In the genomic region with DNA sequence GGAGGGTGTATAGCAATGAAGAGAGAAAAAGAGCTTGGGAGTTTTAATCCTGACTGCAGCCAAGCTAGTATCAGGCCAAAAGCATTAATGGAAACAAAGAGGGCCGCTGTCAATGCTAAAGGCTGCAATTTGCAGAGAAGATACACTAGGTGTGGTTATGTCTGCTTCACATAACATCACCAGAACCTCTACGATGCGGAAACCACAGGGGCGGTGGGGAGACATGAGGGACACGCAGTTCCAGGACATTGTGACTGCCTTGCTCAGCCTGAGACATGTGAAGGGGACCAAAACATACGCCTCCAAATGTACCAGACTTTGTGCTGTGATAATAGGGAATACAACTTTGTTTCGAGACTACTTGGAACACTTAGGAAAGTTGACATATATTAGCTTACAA, we compare ENCODE assay signal across 18 cellular contexts.
DNase-seq lines count a peak whose midpoint lies in the region; ATAC-seq, FAIRE-seq and TF ChIP-seq lines count a peak whose summit lies in the region.
"Had no signal": no experiment of that assay in that cellular context is flagged by ENCODE, and none has a peak within 500 bp of the region (broad histone marks: within the 10 kb centered on the region; RNA-seq: fewer than 3 reads in every experiment).

No MANE protein-coding gene starts in this region.

- H3K4me1 Mint-ChIP-seq in activated CD8-positive, alpha-beta T cell treated with anti-CD3 and anti-CD28 coated beads, Interleukin-2, amount 10 ng/mL, durations not matched to agents 7 days and 5 days (ENCODE audit: low read depth), result peaks cover 33% of the 10 kb centered on the region

- no peak overlapping the region for H2BK5ac ChIP-seq in H1 (ENCODE audit: low read depth, low read length)

- H4K5ac ChIP-seq in H1 (ENCODE audit: insufficient read length, low read depth, low read length), result no peak overlapping the region

- peak; percentile 75 for DNase-seq in activated CD8-positive, alpha-beta T cell treated with anti-CD3 and anti-CD28 coated beads, Interleukin-2, amount 10 ng/mL, durations not matched to agents 7 days and 5 days
- DNase-seq in H1 (ENCODE audit: low read depth in 1 of 2, low spot score in 2 of 2) (no peak), stomach (no peak), RPMI8226 (no peak)
- peak; percentile 17 to 37 for DNase-seq in stimulated activated CD8-positive, alpha-beta memory T cell treated with anti-CD3 and anti-CD28 coated beads, Interleukin-2, amount 100 ng/mL, for 1 hour (ENCODE audit: low read depth in 2 of 2)
- no peak for DNase-seq in stimulated activated CD4-positive, alpha-beta T cell treated with anti-CD3 and anti-CD28 coated beads, Interleukin-4, amount 100 ng/mL, for 24 hours
- DNase-seq: activated CD4-positive, CD25-positive, alpha-beta regulatory T cell; aorta; Caco-2; H7; islet precursor cell; mammary epithelial cell; NCI-H1436 treated with DMSO at 0.1 percent for 48 hours; NCI-H774; nephron progenitor cell; OCI-M1 had no signal

- TF ChIP-seq POLR2A in H1 (IDR thresholded peaks at IDR 0.05; ENCODE audit: control extremely low read depth in 1 of 2, low read depth in 2 of 2, low read length in 2 of 2) (no peak), stomach (IDR thresholded peaks at IDR 0.05) (no peak)

- H3K4me1 ChIP-seq in H1 (replicated peaks in 1 of 4; ENCODE audit: control insufficient read depth in 3 of 4, insufficient read depth in 4 of 4, low read length in 3 of 4), result no peaks in the 10 kb centered on the region
- H3K4me1 ChIP-seq in stomach, result no peaks in the 10 kb centered on the region
- H3K4me1 ChIP-seq: Caco-2 had no signal

- H3K18ac ChIP-seq in H1 (ENCODE audit: extremely low read depth, low read length), result no peak overlapping the region

- no peaks in the 10 kb centered on the region for H3K27me3 ChIP-seq in H1 (replicated peaks in 1 of 4; ENCODE audit: control insufficient read depth in 3 of 4, extremely low read depth in 1 of 4, insufficient read depth in 3 of 4, low read length in 3 of 4)
- H3K27me3 ChIP-seq in stomach, result peaks cover 0 to 15% (median 0%) of the 10 kb centered on the region in 3 donors
- H3K27me3 ChIP-seq: SJSA1 had no signal

- H2AK5ac ChIP-seq in H1 (ENCODE audit: low read depth, low read length), result no peak overlapping the region

- TF ChIP-seq CTCF in H1 (IDR thresholded peaks at IDR 0.05; ENCODE audit: control extremely low read depth in 1 of 3, insufficient read depth in 1 of 3, low read depth in 1 of 3, low read length in 3 of 3) (no peak), stomach (IDR thresholded peaks at IDR 0.05) (no peak)

- no peak overlapping the region for H4K8ac ChIP-seq in H1 (ENCODE audit: extremely low read depth, insufficient read depth, low read length)

- H2BK20ac ChIP-seq in H1 (ENCODE audit: low read length), result no peak overlapping the region

- ATAC-seq in activated CD8-positive, alpha-beta T cell treated with anti-CD3 and anti-CD28 coated beads, Interleukin-2, amount 10 ng/mL, durations not matched to agents 7 days and 5 days, result peak; percentile 85

- no peaks in the 10 kb centered on the region for H3K36me3 Mint-ChIP-seq in activated CD8-positive, alpha-beta T cell treated with anti-CD3 and anti-CD28 coated beads, Interleukin-2, amount 10 ng/mL, durations not matched to agents 7 days and 5 days (ENCODE audit: low read depth)

- CTCF ChIA-PET in activated CD8-positive, alpha-beta T cell treated with anti-CD3 and anti-CD28 coated beads, Interleukin-2, amount 10 ng/mL, durations not matched to agents 7 days and 5 days (lab: Charles Lee), result interaction anchor here (0.6 to 5.4 kb wide), 16 partner anchors 14 to 184 kb away, joined by 3 to 42 read pairs (median 6); no protein-coding TSS in a partner anchor
- CTCF ChIA-PET in H1 (lab: Charles Lee; ENCODE audit: partially characterized antibody), result interaction anchor here (0.6 to 2.6 kb wide), 15 partner anchors 10 to 128 kb away, joined by 3 to 18 read pairs (median 4); no protein-coding TSS in a partner anchor

- H2BK12ac ChIP-seq in H1 (ENCODE audit: low read depth, low read length), result no peak overlapping the region

- H3K9ac ChIP-seq in H1 (replicated peaks in 1 of 4; ENCODE audit: extremely low read depth in 1 of 4, low read depth in 3 of 4, low read length in 3 of 4), result no peak overlapping the region

- H3K23me2 ChIP-seq in H1 (ENCODE audit: low read depth, low read length), result no peaks in the 10 kb centered on the region

- H3K14ac ChIP-seq in H1 (ENCODE audit: insufficient read length), result no peak overlapping the region

- POLR2A ChIA-PET in activated CD8-positive, alpha-beta T cell treated with anti-CD3 and anti-CD28 coated beads, Interleukin-2, amount 10 ng/mL, durations not matched to agents 7 days and 5 days (lab: Charles Lee), result interaction anchor here (1.0 to 1.5 kb wide), 2 partner anchors 27 to 55 kb away, joined by 3 read pairs; no protein-coding TSS in a partner anchor
- POLR2A ChIA-PET in H1 (lab: Charles Lee; ENCODE audit: partially characterized antibody), result no interaction called here

- no peaks in the 10 kb centered on the region for H3K79me2 ChIP-seq in H1 (ENCODE audit: control insufficient read depth in 1 of 2, insufficient read depth in 2 of 2, low read length in 2 of 2)

- H3K4me3 Mint-ChIP-seq in activated CD8-positive, alpha-beta T cell treated with anti-CD3 and anti-CD28 coated beads, Interleukin-2, amount 10 ng/mL, durations not matched to agents 7 days and 5 days, result peak overlapping the region; percentile 38
- H3K4me3 Mint-ChIP-seq: nephron progenitor cell had no signal

- no peaks in the 10 kb centered on the region for H3K79me1 ChIP-seq in H1 (ENCODE audit: low read depth, low read length)

- no peak overlapping the region for H2AFZ ChIP-seq in H1 (ENCODE audit: low read length)

- H3K36me3 ChIP-seq in KOPT-K1 (ENCODE audit: insufficient read depth, low read length) (no peaks in the 10 kb centered on the region; the same call in 1 of the 2 replicates), H1 (ENCODE audit: control insufficient read depth in 2 of 4, insufficient read depth in 4 of 4, low read length in 3 of 4) (no peaks in the 10 kb centered on the region), stomach (no peaks in the 10 kb centered on the region)
- H3K36me3 ChIP-seq: SJSA1 had no signal

- H2BK15ac ChIP-seq in H1 (ENCODE audit: low read length), result no peak overlapping the region

- peaks cover 0 to 2% of the 10 kb centered on the region in 2 experiments for H4K20me1 ChIP-seq in H1 (replicated peaks in 1 of 2; ENCODE audit: control insufficient read depth in 1 of 2, insufficient read depth in 2 of 2, low read length in 2 of 2)

- peak; percentile 19 for FAIRE-seq in H1 (lab: Jason Lieb, UNC)

- no peak overlapping the region for H3K4ac ChIP-seq in H1 (replicated peaks; ENCODE audit: insufficient read length, low read depth, low read length)

- H3K4me3 ChIP-seq in H1 (ENCODE audit: extremely low read depth in 1 of 4, insufficient read depth in 2 of 4, low read depth in 3 of 4, low read length in 4 of 4) (no peak overlapping the region), stomach (no peak overlapping the region)
- H3K4me3 ChIP-seq: SJSA1 had no signal

- WGBS in H1 (ENCODE audit: extremely low coverage in 1 of 2, insufficient coverage in 1 of 2, insufficient read length in 1 of 2, insufficient replicate concordance in 2 of 2, low coverage in 1 of 2, low lambda C conversion rate in 2 of 2, missing lambda C conversion rate in 1 of 2), 2 experiments, result 81% methylated on average over 7 of the region's 7 CpGs; no CpG with 5 or more reads in 1 of the 2 experiments
- 75 to 89% (median 82%) methylated on average over 7 of the region's 7 CpGs for WGBS in stomach, 5 donors

- no peak overlapping the region for H2BK120ac ChIP-seq in H1 (replicated peaks; ENCODE audit: low read depth, low read length)

- TF ChIP-seq EP300 in H1 (IDR thresholded peaks at IDR 0.05; ENCODE audit: borderline replicate concordance in 1 of 2, low read depth in 2 of 2, low read length in 2 of 2) (no peak), stomach (IDR thresholded peaks at IDR 0.05) (no peak)

- no peak overlapping the region for H3K4me2 ChIP-seq in H1 (ENCODE audit: insufficient read depth in 1 of 2, low read depth in 2 of 2, low read length in 2 of 2)

- no peak overlapping the region for H3K56ac ChIP-seq in H1 (replicated peaks; ENCODE audit: insufficient read length, low read depth, low read length)

- TF ChIP-seq RAD21 in H1 (IDR thresholded peaks at IDR 0.05 in 1 of 2, conservative IDR thresholded peaks at IDR 0.05 in 1 of 2; ENCODE audit: low read depth in 2 of 2, low read length in 2 of 2), result no peak

- no peaks in the 10 kb centered on the region for H3K27me3 Mint-ChIP-seq in activated CD8-positive, alpha-beta T cell treated with anti-CD3 and anti-CD28 coated beads, Interleukin-2, amount 10 ng/mL, durations not matched to agents 7 days and 5 days (ENCODE audit: low read depth)

- H3K9me3 Mint-ChIP-seq in activated CD8-positive, alpha-beta T cell treated with anti-CD3 and anti-CD28 coated beads, Interleukin-2, amount 10 ng/mL, durations not matched to agents 7 days and 5 days (ENCODE audit: insufficient read depth), result no peaks in the 10 kb centered on the region
- H3K9me3 Mint-ChIP-seq: nephron progenitor cell had no signal

- H3K27ac ChIP-seq in KOPT-K1 (ENCODE audit: low read depth, low read length, poor library complexity, severe bottlenecking) (peak overlapping the region; percentile 46), H1 (ENCODE audit: low read depth, low read length) (no peak overlapping the region), stomach (no peak overlapping the region)
- H3K27ac ChIP-seq: SJSA1 had no signal

- H3K23ac ChIP-seq in H1 (ENCODE audit: insufficient read length), result no peak overlapping the region

- peak overlapping the region; percentile 66 for H3K27ac Mint-ChIP-seq in activated CD8-positive, alpha-beta T cell treated with anti-CD3 and anti-CD28 coated beads, Interleukin-2, amount 10 ng/mL, durations not matched to agents 7 days and 5 days
- H3K27ac Mint-ChIP-seq: nephron progenitor cell had no signal

- H4K91ac ChIP-seq in H1 (replicated peaks; ENCODE audit: insufficient read length, low read length), result no peak overlapping the region

- intact Hi-C loops in stomach (cut with DNase I; ENCODE audit: low total_unique reads), result no loop called here

- H3K9me3 ChIP-seq in KOPT-K1 (ENCODE audit: insufficient read depth, low read length, poor library complexity, severe bottlenecking) (no peaks in the 10 kb centered on the region), H1 (ENCODE audit: insufficient read depth in 2 of 2, low read depth in 1 of 2, low read length in 1 of 2) (no peaks in the 10 kb centered on the region), stomach (no peaks in the 10 kb centered on the region)
- H3K9me3 ChIP-seq: Caco-2, SJSA1 had no signal

TF ChIP-seq in H1, 55 proteins besides CTCF, POLR2A, EP300 and RAD21:
- TF ChIP-seq GTF2F1 (IDR thresholded peaks at IDR 0.05; ENCODE audit: borderline replicate concordance, low read depth, low read length) (no peak), RXRA (IDR thresholded peaks at IDR 0.05; ENCODE audit: insufficient read depth, low read depth, low read length) (no peak), SRF (IDR thresholded peaks at IDR 0.05; ENCODE audit: low read depth, low read length) (no peak), POU5F1 (IDR thresholded peaks at IDR 0.05; ENCODE audit: low read depth, low read length) (no peak), CHD1 (IDR thresholded peaks at IDR 0.05; ENCODE audit: low read depth, low read length) (no peak), TAF1 (IDR thresholded peaks at IDR 0.05; ENCODE audit: low read depth, low read length) (no peak), SUZ12 (IDR thresholded peaks at IDR 0.05; ENCODE audit: low read length) (no peak)

Comparison
In these comparisons a context has a peak if more than half of its experiments do, and no peak if none do; other contexts are left out.
1. DNase-seq: peak in activated CD8-positive, alpha-beta T cell treated with anti-CD3 and anti-CD28 coated beads, Interleukin-2, amount 10 ng/mL, durations not matched to agents 7 days and 5 days (single experiment) and stimulated activated CD8-positive, alpha-beta memory T cell treated with anti-CD3 and anti-CD28 coated beads, Interleukin-2, amount 100 ng/mL, for 1 hour (2 of 2); none in H1 (0 of 2), stimulated activated CD4-positive, alpha-beta T cell treated with anti-CD3 and anti-CD28 coated beads, Interleukin-4, amount 100 ng/mL, for 24 hours (single experiment), stomach (single experiment) and RPMI8226 (single experiment).